9 cellular contexts compared by ENCODE assay signal in the genomic region with DNA sequence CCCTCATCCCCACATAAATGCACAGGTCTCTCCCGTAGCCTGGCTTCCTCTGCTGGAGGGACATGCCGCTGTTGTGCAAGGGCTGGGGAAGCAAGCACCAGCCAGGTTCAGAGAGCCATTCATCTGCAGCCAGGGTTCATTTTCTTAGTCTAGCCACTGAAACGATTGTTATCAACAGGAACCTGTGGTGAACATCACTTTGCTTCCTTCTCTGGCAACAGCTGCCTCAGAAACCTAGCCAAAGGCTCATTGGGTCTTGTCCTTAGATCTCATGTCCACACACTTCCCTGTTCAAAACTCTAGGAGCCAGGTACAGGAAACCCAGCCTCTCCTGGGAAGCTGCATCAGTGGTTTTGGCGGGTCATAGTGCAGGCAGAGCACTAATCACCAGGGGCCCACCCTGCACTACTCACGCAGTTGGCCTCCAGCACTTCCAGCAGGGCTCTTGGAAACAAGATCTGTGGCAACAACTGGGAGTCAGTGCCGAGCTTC. TPM values are rescaled to one million over a fixed set of nuclear protein-coding genes. Genes with fewer than 3 reads are reported as not detected.
DNase-seq lines count a peak whose midpoint lies in the region; ATAC-seq, FAIRE-seq and TF ChIP-seq lines count a peak whose summit lies in the region.
"Had no signal": no experiment of that assay in that cellular context is flagged by ENCODE, and none has a peak within 500 bp of the region (broad histone marks: within the 10 kb centered on the region; RNA-seq: fewer than 3 reads in every experiment).

No MANE protein-coding gene starts in this region.

- ATAC-seq in GM19438 (IDR thresholded peaks at IDR 0.05; ENCODE audit: low read depth, unreplicated experiment), result peak; percentile 74
- ATAC-seq in HG03571 (IDR thresholded peaks at IDR 0.05; ENCODE audit: unreplicated experiment), result peak; percentile 65
- peak; percentile 34; the same call in 2 of the 3 replicates for ATAC-seq in HepG2

- intact Hi-C loops in HepG2 (cut with micrococcal nuclease; ENCODE audit: unreplicated experiment), result no loop called here

- H3K4me1 ChIP-seq in BLaER1 treated with 17β-estradiol and CSF1 and Interleukin-3, amounts not matched to agents 10 nM and 100 nM, result peaks cover 11 to 35% (median 26%) of the 10 kb centered on the region in 10 experiments
- H3K4me1 ChIP-seq in HepG2 (ENCODE audit: insufficient read depth, low read length), result peaks cover 10% of the 10 kb centered on the region; the same call in 1 of the 2 replicates

- POLR2A ChIA-PET in HepG2 (lab: Yijun Ruan, JAX), result no interaction called here

- H4K20me1 ChIP-seq in BLaER1 treated with 17β-estradiol and CSF1 and Interleukin-3, amounts not matched to agents 10 nM and 100 nM, result peaks cover 7 to 49% (median 22%) of the 10 kb centered on the region in 11 experiments; a peak in 17 of 22 replicates
- no peaks in the 10 kb centered on the region for H4K20me1 ChIP-seq in HepG2 (ENCODE audit: insufficient read depth, low read length)

- in situ Hi-C loops in HepG2 (cut with HindIII; ENCODE audit: extremely low pct_ligation_motif_present, low pct_unique_long_range_greater_than_20kb), result no loop called here

- H3K4me2 ChIP-seq in BLaER1 treated with 17β-estradiol and CSF1 and Interleukin-3, amounts not matched to agents 10 nM and 100 nM, result peak overlapping the region; percentile 1 to 79 (median 60); a peak in 18 of 22 replicates
- H3K4me2 ChIP-seq in HepG2 (ENCODE audit: low read depth, low read length), result no peak overlapping the region

- no peaks in the 10 kb centered on the region for H3K27me3 ChIP-seq in BLaER1 treated with 17β-estradiol and CSF1 and Interleukin-3, amounts not matched to agents 10 nM and 100 nM
- H3K27me3 ChIP-seq in HepG2 (ENCODE audit: control insufficient read depth in 1 of 2, insufficient read depth in 2 of 2, low read length in 2 of 2), result no peaks in the 10 kb centered on the region

- TF ChIP-seq EP300 in HepG2 (IDR thresholded peaks at IDR 0.05; ENCODE audit: low read depth in 2 of 2, low read length in 2 of 2) (no peak), HepG2 (CRISPR knock-in tag; IDR thresholded peaks at IDR 0.05; ENCODE audit: borderline replicate concordance) (no peak)

- peak overlapping the region in 2 of 11 experiments; percentile 20 to 21; a peak in 1 of 22 replicates for H3K9ac ChIP-seq in BLaER1 treated with 17β-estradiol and CSF1 and Interleukin-3, amounts not matched to agents 10 nM and 100 nM
- H3K9ac ChIP-seq in HepG2 (ENCODE audit: insufficient read depth, low read depth, low read length), result no peak overlapping the region

- H3K79me2 ChIP-seq in HepG2 (ENCODE audit: insufficient read depth, low read length), result peaks cover 2% of the 10 kb centered on the region

- WGBS in HepG2 (ENCODE audit: low lambda C conversion rate), result 81% methylated on average over 5 of the region's 6 CpGs

- CTCF ChIA-PET in HepG2 (lab: Yijun Ruan, JAX; ENCODE audit: low intra/inter-chr PET ratio, low total read pairs), result no interaction called here

- no peaks in the 10 kb centered on the region for H3K9me3 ChIP-seq in BLaER1 treated with 17β-estradiol and CSF1 and Interleukin-3, amounts not matched to agents 10 nM and 100 nM (replicated peaks in 1 of 11)
- no peaks in the 10 kb centered on the region for H3K9me3 ChIP-seq in HepG2 (ENCODE audit: low read length)

- no peak for TF ChIP-seq CTCF in HepG2 (CRISPR knock-in tag; IDR thresholded peaks at IDR 0.05)

- H2AFZ ChIP-seq in HepG2 (ENCODE audit: low read length), result no peak overlapping the region

- DNase-seq in activated T-helper 1 cell treated with Interleukin-2 at 50 U/mL for 16 hours (ENCODE audit: low read depth) (peak; percentile 31), HepG2 (ENCODE audit: low spot score) (no peak), mesenteric fat pad (ENCODE audit: low spot score) (no peak), NCI-H446 treated with DMSO at 0.1 percent for 48 hours (lab: John Stamatoyannopoulos, UW) (no peak), globus pallidus (ENCODE audit: low spot score) (no peak)

- no peak for FAIRE-seq in HepG2 (lab: Jason Lieb, UNC)
- FAIRE-seq: colon had no signal

- no peak overlapping the region for H3K4me3 ChIP-seq in BLaER1 treated with 17β-estradiol and CSF1 and Interleukin-3, amounts not matched to agents 10 nM and 100 nM
- no peak overlapping the region for H3K4me3 ChIP-seq in HepG2 (replicated peaks in 1 of 3; ENCODE audit: insufficient read depth in 1 of 3, low read depth in 2 of 3, low read length in 3 of 3)

- peak overlapping the region in 8 of 11 experiments; percentile 4 to 66 (median 30); a peak in 13 of 22 replicates for H3K27ac ChIP-seq in BLaER1 treated with 17β-estradiol and CSF1 and Interleukin-3, amounts not matched to agents 10 nM and 100 nM
- no peak overlapping the region for H3K27ac ChIP-seq in HepG2 (ENCODE audit: extremely low read length, insufficient read depth, low read length)

- peaks cover 52 to 72% (median 62%) of the 10 kb centered on the region in 11 experiments for H3K36me3 ChIP-seq in BLaER1 treated with 17β-estradiol and CSF1 and Interleukin-3, amounts not matched to agents 10 nM and 100 nM
- peaks cover 8 to 34% of the 10 kb centered on the region in 2 experiments; a peak in 4 of 5 replicates for H3K36me3 ChIP-seq in HepG2 (replicated peaks in 1 of 2; ENCODE audit: control insufficient read depth in 1 of 2, insufficient read depth in 2 of 2, low read length in 2 of 2)

- BruUV-seq in HepG2 (replicated peaks; lab: Mats Ljungman, UMichigan), result no TSS peak

- no peak for TF ChIP-seq RAD21 in HepG2 (CRISPR knock-in tag; IDR thresholded peaks at IDR 0.05)

- TF ChIP-seq POLR2A in HepG2 (IDR thresholded peaks at IDR 0.05; ENCODE audit: insufficient read depth in 1 of 2, low read depth in 2 of 2, low read length in 2 of 2), result no peak

TF ChIP-seq in HepG2, 621 proteins besides CTCF, POLR2A, EP300 and RAD21 (continues in another document):
- TF ChIP-seq ZMYM3 (CRISPR knock-in tag; IDR thresholded peaks at IDR 0.05), result no peak

RNA-seq across cellular contexts. Expression of a gene that starts 47.0 kb away (rescaled TPM):
- 18.8 and 25.2 TPM in 2 replicates for total RNA-seq in HepG2 (2016; rRNA removed; fragmentation: Illumina TruSeq; extraction: Trizol)
- 25.2 and 28.2 TPM in 2 replicates for total RNA-seq in HepG2 (2016; cell fraction: cytosol; rRNA removed; fragmentation: Illumina TruSeq; extraction: Trizol; ENCODE audit: low read depth)
- total RNA-seq in HepG2 (2016; cell fraction: insoluble cytoplasmic fraction; rRNA removed; fragmentation: Illumina TruSeq; extraction: Trizol), result 19.7 and 23.1 TPM in 2 replicates
- 13.5 and 18.2 TPM in 2 replicates for total RNA-seq in HepG2 (2016; cell fraction: membrane; rRNA removed; fragmentation: Illumina TruSeq; extraction: Trizol)
- 38.3 and 44.7 TPM in 2 replicates for total RNA-seq in HepG2 (2016; cell fraction: nucleus; rRNA removed; fragmentation: Illumina TruSeq; extraction: Trizol)
- 8.8 and 9.9 TPM in 2 replicates for polyA plus RNA-seq in HepG2 (2011; rRNA removed)
- 6.6 and 8.2 TPM in 2 replicates for polyA plus RNA-seq in HepG2 (2011; cell fraction: cytosol; rRNA removed)
- 10.2 and 12.1 TPM in 2 replicates for polyA plus RNA-seq in HepG2 (2011; cell fraction: nucleus; rRNA removed)
- 7.0 and 7.7 TPM in 2 replicates for polyA plus RNA-seq in HepG2 (2012)
- polyA plus RNA-seq in HepG2 (2016; cell fraction: cytosol; fragmentation: Illumina TruSeq; extraction: Trizol; ENCODE audit: low read depth), result 1.7 and 3.2 TPM in 2 replicates
- polyA plus RNA-seq in HepG2 (2016; cell fraction: insoluble cytoplasmic fraction; fragmentation: Illumina TruSeq; extraction: Trizol; ENCODE audit: low read depth), result 19.0 and 22.1 TPM in 2 replicates
- 4.3 and 6.7 TPM in 2 replicates for polyA plus RNA-seq in HepG2 (2016; cell fraction: membrane; fragmentation: Illumina TruSeq; extraction: Trizol; ENCODE audit: low read depth)
- 12.2 and 14.2 TPM in 2 replicates for polyA plus RNA-seq in HepG2 (2016; cell fraction: nucleus; fragmentation: Illumina TruSeq; extraction: Trizol; ENCODE audit: insufficient read depth, low read depth)
- polyA minus RNA-seq in HepG2 (2011; rRNA and poly(A)+ RNA removed; ENCODE audit: low replicate concordance), result 24.6 and 49.5 TPM in 2 replicates
- 5.4 and 6.4 TPM in 2 replicates for polyA minus RNA-seq in HepG2 (2011; cell fraction: cytosol; rRNA and poly(A)+ RNA removed)
- 64.5 and 66.2 TPM in 2 replicates for polyA minus RNA-seq in HepG2 (2011; cell fraction: nucleus; rRNA and poly(A)+ RNA removed)
- total RNA-seq in mesenteric fat pad, result 14.3 TPM

RNA-seq across cellular contexts. Expression of a gene that starts 47.3 kb away (rescaled TPM):
- total RNA-seq in HepG2 (2016; rRNA removed; fragmentation: Illumina TruSeq; extraction: Trizol) (21.6 and 40.0 TPM in 2 replicates), mesenteric fat pad (40.3 TPM)
- total RNA-seq in HepG2 (2016; cell fraction: cytosol; rRNA removed; fragmentation: Illumina TruSeq; extraction: Trizol; ENCODE audit: low read depth), result 14.7 and 18.5 TPM in 2 replicates
- 21.8 and 34.1 TPM in 2 replicates for total RNA-seq in HepG2 (2016; cell fraction: insoluble cytoplasmic fraction; rRNA removed; fragmentation: Illumina TruSeq; extraction: Trizol)
- total RNA-seq in HepG2 (2016; cell fraction: membrane; rRNA removed; fragmentation: Illumina TruSeq; extraction: Trizol), result 37.4 and 40.6 TPM in 2 replicates
- 10.6 and 11.0 TPM in 2 replicates for total RNA-seq in HepG2 (2016; cell fraction: nucleus; rRNA removed; fragmentation: Illumina TruSeq; extraction: Trizol)
- polyA plus RNA-seq in HepG2 (2011; rRNA removed), result 15.6 and 18.3 TPM in 2 replicates
- 6.7 and 10.0 TPM in 2 replicates for polyA plus RNA-seq in HepG2 (2011; cell fraction: cytosol; rRNA removed)
- 2.0 and 3.6 TPM in 2 replicates for polyA plus RNA-seq in HepG2 (2011; cell fraction: nucleus; rRNA removed)
- 23.4 and 26.6 TPM in 2 replicates for polyA plus RNA-seq in HepG2 (2012)
- 53.4 and 78.8 TPM in 2 replicates for polyA plus RNA-seq in HepG2 (2016; cell fraction: cytosol; fragmentation: Illumina TruSeq; extraction: Trizol; ENCODE audit: low read depth)
- 73.2 and 81.4 TPM in 2 replicates for polyA plus RNA-seq in HepG2 (2016; cell fraction: insoluble cytoplasmic fraction; fragmentation: Illumina TruSeq; extraction: Trizol; ENCODE audit: low read depth)
- polyA plus RNA-seq in HepG2 (2016; cell fraction: membrane; fragmentation: Illumina TruSeq; extraction: Trizol; ENCODE audit: low read depth), result 73.1 and 94.3 TPM in 2 replicates
- 30.4 and 35.4 TPM in 2 replicates for polyA plus RNA-seq in HepG2 (2016; cell fraction: nucleus; fragmentation: Illumina TruSeq; extraction: Trizol; ENCODE audit: insufficient read depth, low read depth)
- polyA minus RNA-seq in HepG2 (2011; rRNA and poly(A)+ RNA removed; ENCODE audit: low replicate concordance), result 5.6 and 6.9 TPM in 2 replicates
- polyA minus RNA-seq in HepG2 (2011; cell fraction: cytosol; rRNA and poly(A)+ RNA removed), result 6.9 and 8.9 TPM in 2 replicates
- 6.0 and 7.2 TPM in 2 replicates for polyA minus RNA-seq in HepG2 (2011; cell fraction: nucleus; rRNA and poly(A)+ RNA removed)
